ENCODE assay signal across 10 cellular contexts in genomic region chr17:59621771-59622170, GRCh38. TPM values are rescaled to one million over a fixed set of nuclear protein-coding genes. Genes with fewer than 3 reads are reported as not detected.
DNase-seq lines count a peak whose midpoint lies in the region; ATAC-seq, FAIRE-seq and TF ChIP-seq lines count a peak whose summit lies in the region.
"Had no signal": no experiment of that assay in that cellular context is flagged by ENCODE, and none has a peak within 500 bp of the region (broad histone marks: within the 10 kb centered on the region; RNA-seq: fewer than 3 reads in every experiment).

No MANE protein-coding gene starts in this region.

- H3K27me3 ChIP-seq in cardiac muscle cell (no peaks in the 10 kb centered on the region), thoracic aorta (replicated peaks; ENCODE audit: insufficient read depth) (no peaks in the 10 kb centered on the region)

- H3K4me1 Mint-ChIP-seq in activated naive CD8-positive, alpha-beta T cell treated with anti-CD3 and anti-CD28 coated beads for 36 hours, result peaks cover 53% of the 10 kb centered on the region

- no peak for DNase-seq in cardiac muscle cell (ENCODE audit: low read depth in 1 of 2, low spot score in 1 of 2)
- no peak for DNase-seq in Right ventricle myocardium superior
- DNase-seq in activated naive CD8-positive, alpha-beta T cell treated with anti-CD3 and anti-CD28 coated beads for 36 hours, result no peak
- DNase-seq in kidney, result no peak
- no peak for DNase-seq in thoracic aorta (ENCODE audit: low spot score)
- DNase-seq in NCI-H69 (lab: John Stamatoyannopoulos, UW), result no peak
- DNase-seq in NCI-H1105 (lab: John Stamatoyannopoulos, UW), result no peak
- DNase-seq: stimulated activated CD4-positive, alpha-beta T cell treated with anti-CD3 and anti-CD28 coated beads, Interleukin-12 subunit alpha, Interleukin-12 subunit beta, amount 100 ng/mL, for 4 hours had no signal

- peaks cover 14% of the 10 kb centered on the region for H3K36me3 Mint-ChIP-seq in activated naive CD8-positive, alpha-beta T cell treated with anti-CD3 and anti-CD28 coated beads for 36 hours

- peaks cover 4% of the 10 kb centered on the region for H3K27me3 Mint-ChIP-seq in activated naive CD8-positive, alpha-beta T cell treated with anti-CD3 and anti-CD28 coated beads for 36 hours

- peak overlapping the region in 1 of 2 donors; percentile 34 for H3K9ac ChIP-seq in kidney (ENCODE audit: low read length in 2 of 2)

- no peak overlapping the region for H3K27ac Mint-ChIP-seq in activated naive CD8-positive, alpha-beta T cell treated with anti-CD3 and anti-CD28 coated beads for 36 hours

- TF ChIP-seq CTCF in cardiac muscle cell (IDR thresholded peaks at IDR 0.05; ENCODE audit: low read depth, low read length) (no peak), kidney (IDR thresholded peaks at IDR 0.05; ENCODE audit: borderline replicate concordance, extremely low read depth, insufficient read depth) (no peak), thoracic aorta (IDR thresholded peaks at IDR 0.05) (no peak)

- H3K27ac ChIP-seq in cardiac muscle cell, result peak overlapping the region; percentile 99
- no peak overlapping the region for H3K27ac ChIP-seq in kidney (ENCODE audit: low read depth in 2 of 2, low read length in 2 of 2)
- peak overlapping the region in 1 of 2 donors; percentile 71 for H3K27ac ChIP-seq in thoracic aorta

- intact Hi-C loops in Right ventricle myocardium superior (cut with DNase I), result no loop called here
- intact Hi-C loops in kidney (cut with DNase I), result no loop called here

- no peaks in the 10 kb centered on the region for H3K9me3 Mint-ChIP-seq in activated naive CD8-positive, alpha-beta T cell treated with anti-CD3 and anti-CD28 coated beads for 36 hours

- FAIRE-seq in kidney (lab: Jason Lieb, UNC), result no peak
- FAIRE-seq: bronchial epithelial cell had no signal

- H3K9me3 ChIP-seq in cardiac muscle cell (ENCODE audit: low read depth) (no peaks in the 10 kb centered on the region), kidney (ENCODE audit: control insufficient read depth in 1 of 2, low read length in 2 of 2) (no peaks in the 10 kb centered on the region), thoracic aorta (no peaks in the 10 kb centered on the region)

- peaks cover 34% of the 10 kb centered on the region for H3K4me1 ChIP-seq in cardiac muscle cell (ENCODE audit: low read depth)
- peaks cover 20 to 50% of the 10 kb centered on the region in 2 donors for H3K4me1 ChIP-seq in kidney (ENCODE audit: control insufficient read depth in 1 of 2, insufficient read depth in 1 of 2, low read depth in 1 of 2, low read length in 2 of 2)
- H3K4me1 ChIP-seq in thoracic aorta (ENCODE audit: control insufficient read depth in 1 of 2, low read depth in 2 of 2), result peaks cover 56 to 58% of the 10 kb centered on the region in 2 donors

- no peaks in the 10 kb centered on the region for H3K36me3 ChIP-seq in cardiac muscle cell
- H3K36me3 ChIP-seq in kidney (ENCODE audit: control insufficient read depth in 1 of 2, insufficient read depth in 2 of 2, low read length in 2 of 2), result no peaks in the 10 kb centered on the region
- H3K36me3 ChIP-seq in thoracic aorta, result no peaks in the 10 kb centered on the region

- peak overlapping the region; percentile 85 for H3K4me3 Mint-ChIP-seq in activated naive CD8-positive, alpha-beta T cell treated with anti-CD3 and anti-CD28 coated beads for 36 hours

- ATAC-seq in Right ventricle myocardium superior (ENCODE audit: poor library complexity) (no peak), thoracic aorta (ENCODE audit: insufficient number of reproducible peaks, low FRiP score, low read depth) (no peak), HG03520 (IDR thresholded peaks at IDR 0.05; ENCODE audit: unreplicated experiment) (no peak)

- H3K4me3 ChIP-seq in cardiac muscle cell (peak overlapping the region; percentile 89), kidney (ENCODE audit: low read length in 2 of 2) (peak overlapping the region; percentile 63 to 67), thoracic aorta (peak overlapping the region; percentile 98)

RNA-seq across cellular contexts. Expression of gene CLTC, which starts 2.1 kb away (rescaled TPM):
- 275 and 286 TPM in 2 replicates for total RNA-seq in cardiac muscle cell
- polyA plus RNA-seq in cardiac muscle cell, result 168 and 172 TPM in 2 replicates
- total RNA-seq in Right ventricle myocardium superior, result 126 TPM
- total RNA-seq in activated naive CD8-positive, alpha-beta T cell treated with anti-CD3 and anti-CD28 coated beads for 36 hours, result 100 to 1,000 TPM; 154 to 161 TPM
- total RNA-seq in kidney, result 259 TPM
- polyA plus RNA-seq in kidney (ENCODE audit: insufficient read depth, low read depth, low replicate concordance), result 213 TPM
- 100 to 1,000 TPM; 273 to 285 TPM for total RNA-seq in thoracic aorta

RNA-seq across cellular contexts. Expression of gene DHX40, which starts 56.4 kb away (rescaled TPM):
- total RNA-seq in cardiac muscle cell (53.0 and 62.6 TPM in 2 replicates), Right ventricle myocardium superior (18.1 TPM), kidney (41.4 TPM), thoracic aorta (10 to 100 TPM; 31.3 to 33.4 TPM)
- polyA plus RNA-seq in cardiac muscle cell (30.2 and 35.4 TPM in 2 replicates), kidney (ENCODE audit: insufficient read depth, low read depth, low replicate concordance) (23.8 TPM)
- 10 to 100 TPM; 23.3 to 24.0 TPM for total RNA-seq in activated naive CD8-positive, alpha-beta T cell treated with anti-CD3 and anti-CD28 coated beads for 36 hours
